Comparison of ENCODE assay signal across 37 cellular contexts in genomic region chr16:74767749-74768148, GRCh38. TPM values are rescaled to one million over a fixed set of nuclear protein-coding genes. Genes with fewer than 3 reads are reported as not detected.
"Had no signal": no experiment of that assay in that cellular context is flagged by ENCODE, and none has a peak within 500 bp of the region (broad histone marks: within the 10 kb centered on the region; RNA-seq: fewer than 3 reads in every experiment).

No MANE protein-coding gene starts in this region.

- H3K27ac ChIP-seq: adrenal gland, body of pancreas, brain microvascular endothelial cell, breast epithelium, VCaP had no signal

- H3K27me3 ChIP-seq: adrenal gland, body of pancreas, brain microvascular endothelial cell, breast epithelium had no signal

- H3K4me1 Mint-ChIP-seq: activated CD4-positive, alpha-beta T cell treated with anti-CD3 and anti-CD28 coated beads for 36 hours; activated CD8-positive, alpha-beta memory T cell treated with anti-CD3 and anti-CD28 coated beads, Interleukin-2, amount 10 ng/mL, durations not matched to agents 7 days and 5 days; activated naive CD4-positive, alpha-beta T cell treated with anti-CD3 and anti-CD28 coated beads, Interleukin-2, amount 10 ng/mL, durations not matched to agents 7 days and 5 days; activated naive CD8-positive, alpha-beta T cell treated with anti-CD3 and anti-CD28 coated beads for 36 hours had no signal

- DNase-seq: activated CD4-positive, alpha-beta memory T cell treated with anti-CD3 and anti-CD28 coated beads, Interleukin-2, amount 10 ng/mL, durations not matched to agents 7 days and 5 days; activated CD4-positive, alpha-beta T cell treated with anti-CD3 and anti-CD28 coated beads for 1 hour; activated CD4-positive, alpha-beta T cell treated with anti-CD3 and anti-CD28 coated beads for 36 hours; activated CD4-positive, alpha-beta T cell treated with anti-CD3 and anti-CD28 coated beads for 48 hours; activated CD4-positive, alpha-beta T cell treated with anti-CD3 and anti-CD28 coated beads, Interleukin-2, amount 10 ng/mL, durations not matched to agents 7 days and 5 days; activated CD4-positive, alpha-beta T cell treated with anti-CD3 and anti-CD28 coated beads, Interleukin-2, amount 50 U/mL, for 48 hours; activated CD4-positive, CD25-positive, alpha-beta regulatory T cell; activated CD8-positive, alpha-beta memory T cell treated with anti-CD3 and anti-CD28 coated beads for 24 hours; activated CD8-positive, alpha-beta memory T cell treated with anti-CD3 and anti-CD28 coated beads, Interleukin-2, amount 10 ng/mL, durations not matched to agents 7 days and 5 days; activated CD8-positive, alpha-beta memory T cell treated with anti-CD3 and anti-CD28 coated beads, Interleukin-2, amount 50 U/mL, for 48 hours; activated CD8-positive, alpha-beta T cell treated with anti-CD3 and anti-CD28 coated beads, Interleukin-2, amount 10 ng/mL, durations not matched to agents 7 days and 5 days; activated effector memory CD4-positive, alpha-beta T cell treated with anti-CD3 and anti-CD28 coated beads, Interleukin-2, amount 50 U/mL, for 16 hours; activated naive CD4-positive, alpha-beta T cell treated with anti-CD3 and anti-CD28 coated beads, Interleukin-2, amount 10 ng/mL, durations not matched to agents 7 days and 5 days; activated naive CD4-positive, alpha-beta T cell treated with Interleukin-2 at 50 U/mL for 16 hours; activated naive CD8-positive, alpha-beta T cell treated with anti-CD3 and anti-CD28 coated beads for 36 hours; activated T-cell treated with anti-CD3 and anti-CD28 coated beads, Interleukin-2, amount 50 U/mL, for 24 hours; activated T-cell treated with anti-CD3 and anti-CD28 coated beads, Interleukin-2, amount 50 U/mL, for 48 hours; amniotic stem cell; aorta; body of pancreas; brain microvascular endothelial cell; central memory CD4-positive, alpha-beta T cell; SW 1271; T-helper 1 cell; T-helper 2 cell; T-helper 9 cell had no signal

- ATAC-seq: activated CD4-positive, alpha-beta T cell treated with anti-CD3 and anti-CD28 coated beads for 36 hours; activated CD4-positive, CD25-positive, alpha-beta regulatory T cell treated with anti-CD3 and anti-CD28 coated beads, Interleukin-2, amount 50 U/mL, for 24 hours; activated CD8-positive, alpha-beta memory T cell treated with anti-CD3 and anti-CD28 coated beads, Interleukin-2, amount 10 ng/mL, durations not matched to agents 7 days and 5 days; activated CD8-positive, alpha-beta T cell treated with anti-CD3 and anti-CD28 coated beads, Interleukin-2, amount 10 ng/mL, durations not matched to agents 7 days and 5 days; activated naive CD4-positive, alpha-beta T cell treated with anti-CD3 and anti-CD28 coated beads, Interleukin-2, amount 50 U/mL, for 72 hours; body of pancreas had no signal

- FAIRE-seq: astrocyte, TTC549 had no signal

- H3K36me3 ChIP-seq: adrenal gland, brain microvascular endothelial cell, breast epithelium had no signal

- H3K27ac Mint-ChIP-seq: activated CD4-positive, alpha-beta memory T cell treated with anti-CD3 and anti-CD28 coated beads, Interleukin-2, amount 10 ng/mL, durations not matched to agents 7 days and 5 days; activated CD4-positive, alpha-beta T cell treated with anti-CD3 and anti-CD28 coated beads for 36 hours; activated CD4-positive, alpha-beta T cell treated with anti-CD3 and anti-CD28 coated beads, Interleukin-2, amount 10 ng/mL, durations not matched to agents 7 days and 5 days; activated CD8-positive, alpha-beta memory T cell treated with anti-CD3 and anti-CD28 coated beads, Interleukin-2, amount 10 ng/mL, durations not matched to agents 7 days and 5 days; activated CD8-positive, alpha-beta T cell treated with anti-CD3 and anti-CD28 coated beads, Interleukin-2, amount 10 ng/mL, durations not matched to agents 7 days and 5 days; activated naive CD4-positive, alpha-beta T cell treated with anti-CD3 and anti-CD28 coated beads, Interleukin-2, amount 10 ng/mL, durations not matched to agents 7 days and 5 days; activated naive CD4-positive, alpha-beta T cell treated with anti-CD3 and anti-CD28 coated beads, Interleukin-2, amount 50 U/mL, for 72 hours; activated naive CD8-positive, alpha-beta T cell treated with anti-CD3 and anti-CD28 coated beads for 36 hours; activated T-cell treated with anti-CD3 and anti-CD28 coated beads, Interleukin-2, amount 50 U/mL, for 24 hours; activated T-helper 2 cell treated with anti-CD3 and anti-CD28 coated beads, Interferon-gamma antibody, Interleukin-2, Interleukin-4, amounts not matched to agents 10 μg/mL and 5 μg/mL and 100 μg/mL, durations not matched to agents 14 hours and 24 hours and 36 hours; T-helper 1 cell treated with Interleukin-12 subunit alpha and Interleukin-12 subunit beta and Interleukin-4 antibody, amounts not matched to agents 30 μg/mL and 1 μg/mL, for 36 hours; T-helper 2 cell treated with Interferon-gamma antibody and Interleukin-4, amounts not matched to agents 5 μg/mL and 100 μg/mL, for 36 hours had no signal

- H3K4me3 ChIP-seq: adrenal gland, body of pancreas, breast epithelium had no signal

- H3K9me3 Mint-ChIP-seq: activated CD4-positive, alpha-beta memory T cell treated with anti-CD3 and anti-CD28 coated beads, Interleukin-2, amount 10 ng/mL, durations not matched to agents 7 days and 5 days; activated CD4-positive, alpha-beta T cell treated with anti-CD3 and anti-CD28 coated beads, Interleukin-2, amount 10 ng/mL, durations not matched to agents 7 days and 5 days; activated naive CD4-positive, alpha-beta T cell treated with anti-CD3 and anti-CD28 coated beads, Interleukin-2, amount 10 ng/mL, durations not matched to agents 7 days and 5 days; activated naive CD4-positive, alpha-beta T cell treated with anti-CD3 and anti-CD28 coated beads, Interleukin-2, amount 50 U/mL, for 72 hours; activated naive CD8-positive, alpha-beta T cell treated with anti-CD3 and anti-CD28 coated beads for 36 hours; activated T-cell treated with anti-CD3 and anti-CD28 coated beads, Interleukin-2, amount 50 U/mL, for 24 hours; activated T-helper 2 cell treated with anti-CD3 and anti-CD28 coated beads, Interferon-gamma antibody, Interleukin-2, Interleukin-4, amounts not matched to agents 10 μg/mL and 5 μg/mL and 100 μg/mL, durations not matched to agents 14 hours and 24 hours and 36 hours; T-helper 2 cell treated with Interferon-gamma antibody and Interleukin-4, amounts not matched to agents 5 μg/mL and 100 μg/mL, for 36 hours had no signal

- H3K36me3 Mint-ChIP-seq: activated CD8-positive, alpha-beta memory T cell treated with anti-CD3 and anti-CD28 coated beads, Interleukin-2, amount 10 ng/mL, durations not matched to agents 7 days and 5 days; activated naive CD4-positive, alpha-beta T cell treated with anti-CD3 and anti-CD28 coated beads, Interleukin-2, amount 10 ng/mL, durations not matched to agents 7 days and 5 days; activated naive CD4-positive, alpha-beta T cell treated with anti-CD3 and anti-CD28 coated beads, Interleukin-2, amount 50 U/mL, for 72 hours; activated naive CD8-positive, alpha-beta T cell treated with anti-CD3 and anti-CD28 coated beads for 36 hours had no signal

- H3K4me1 ChIP-seq: adrenal gland, body of pancreas, breast epithelium had no signal

- H3K9me3 ChIP-seq: adrenal gland, body of pancreas, breast epithelium had no signal

- H3K4me3 Mint-ChIP-seq: activated CD4-positive, alpha-beta memory T cell treated with anti-CD3 and anti-CD28 coated beads, Interleukin-2, amount 10 ng/mL, durations not matched to agents 7 days and 5 days; activated CD4-positive, alpha-beta T cell treated with anti-CD3 and anti-CD28 coated beads for 36 hours; activated CD4-positive, alpha-beta T cell treated with anti-CD3 and anti-CD28 coated beads, Interleukin-2, amount 10 ng/mL, durations not matched to agents 7 days and 5 days; activated CD8-positive, alpha-beta memory T cell treated with anti-CD3 and anti-CD28 coated beads, Interleukin-2, amount 10 ng/mL, durations not matched to agents 7 days and 5 days; activated CD8-positive, alpha-beta T cell treated with anti-CD3 and anti-CD28 coated beads, Interleukin-2, amount 10 ng/mL, durations not matched to agents 7 days and 5 days; activated naive CD4-positive, alpha-beta T cell treated with anti-CD3 and anti-CD28 coated beads, Interleukin-2, amount 10 ng/mL, durations not matched to agents 7 days and 5 days; activated naive CD8-positive, alpha-beta T cell treated with anti-CD3 and anti-CD28 coated beads for 36 hours; activated T-cell treated with anti-CD3 and anti-CD28 coated beads, Interleukin-2, amount 50 U/mL, for 24 hours; T-helper 1 cell treated with Interleukin-12 subunit alpha and Interleukin-12 subunit beta and Interleukin-4 antibody, amounts not matched to agents 30 μg/mL and 1 μg/mL, for 36 hours; T-helper 2 cell treated with Interferon-gamma antibody and Interleukin-4, amounts not matched to agents 5 μg/mL and 100 μg/mL, for 36 hours had no signal

RNA-seq across cellular contexts. Expression of gene FA2H, which starts 6.9 kb away (rescaled TPM):
- total RNA-seq: activated CD4-positive, alpha-beta T cell treated with anti-CD3 and anti-CD28 coated beads for 36 hours; activated CD8-positive, alpha-beta T cell treated with anti-CD3 and anti-CD28 coated beads, Interleukin-2, amount 10 ng/mL, durations not matched to agents 7 days and 5 days; activated naive CD4-positive, alpha-beta T cell treated with anti-CD3 and anti-CD28 coated beads, Interleukin-2, amount 50 U/mL, for 72 hours; activated naive CD8-positive, alpha-beta T cell treated with anti-CD3 and anti-CD28 coated beads for 36 hours; activated T-helper 2 cell treated with anti-CD3 and anti-CD28 coated beads, Interferon-gamma antibody, Interleukin-2, Interleukin-4, amounts not matched to agents 10 μg/mL and 5 μg/mL and 100 μg/mL, durations not matched to agents 14 hours and 24 hours and 36 hours; cardiac septum had no signal
